In genomic region chr18:2515908-2516625, GRCh38 we compare ENCODE assay signal across 7 cellular contexts. TPM values are rescaled to one million over a fixed set of nuclear protein-coding genes. Genes with fewer than 3 reads are reported as not detected.
DNase-seq lines count a peak whose midpoint lies in the region; ATAC-seq and TF ChIP-seq lines count a peak whose summit lies in the region.

No MANE protein-coding gene starts in this region.

- peak; percentile 59 for ATAC-seq in GM18517 (IDR thresholded peaks at IDR 0.05; ENCODE audit: unreplicated experiment)
- ATAC-seq in HG03571 (IDR thresholded peaks at IDR 0.05; ENCODE audit: unreplicated experiment), result no peak

- TF ChIP-seq EP300 in ovary (IDR thresholded peaks at IDR 0.05), result no peak

- no peak overlapping the region for H4K12ac ChIP-seq in trophoblast cell (ENCODE audit: low read depth, low read length)

- H3K14ac ChIP-seq in trophoblast cell (ENCODE audit: low read length), result no peak overlapping the region

- DNase-seq in Jurkat, Clone E6-1 (ENCODE audit: low read depth, low spot score), result peak; percentile 18
- DNase-seq in astrocyte of the hippocampus (ENCODE audit: low read depth, low spot score) (peak; percentile 67), trophoblast cell (peak; percentile 82 to 94), ovary (no peak), RPMI8226 (no peak)

- no peak overlapping the region for H3K9ac ChIP-seq in trophoblast cell (ENCODE audit: low read length)

- H4K8ac ChIP-seq in trophoblast cell (ENCODE audit: low read depth, low read length), result no peak overlapping the region

- H3K79me2 ChIP-seq in trophoblast cell (ENCODE audit: control insufficient read depth, insufficient read depth, low read length, poor library complexity), result no peaks in the 10 kb centered on the region

- no peak overlapping the region for H3K18ac ChIP-seq in trophoblast cell (ENCODE audit: low read length)

- H3K79me1 ChIP-seq in trophoblast cell (ENCODE audit: low read length), result no peaks in the 10 kb centered on the region

- H3K27ac ChIP-seq in trophoblast cell (ENCODE audit: low read depth, low read length) (no peak overlapping the region), ovary (no peak overlapping the region)

- no peak for TF ChIP-seq CTCF in ovary (IDR thresholded peaks at IDR 0.05)

- intact Hi-C loops in ovary (cut with DNase I), result no loop called here

- no peak overlapping the region for H2BK12ac ChIP-seq in trophoblast cell (ENCODE audit: low read length)

- no peak overlapping the region for H3K23ac ChIP-seq in trophoblast cell (ENCODE audit: low read length)

- H2BK5ac ChIP-seq in trophoblast cell (ENCODE audit: low read depth, low read length, poor library complexity), result no peak overlapping the region

- H3K27me3 ChIP-seq in trophoblast cell (ENCODE audit: insufficient read depth, low read length) (no peaks in the 10 kb centered on the region), ovary (no peaks in the 10 kb centered on the region)

- H3K36me3 ChIP-seq in trophoblast cell (ENCODE audit: control insufficient read depth in 1 of 2, insufficient read depth in 2 of 2, low read length in 2 of 2) (no peaks in the 10 kb centered on the region), ovary (no peaks in the 10 kb centered on the region)

- H3K9me3 ChIP-seq in trophoblast cell (ENCODE audit: insufficient read depth, low read depth, low read length) (no peaks in the 10 kb centered on the region), ovary (no peaks in the 10 kb centered on the region)

- H3K4me3 ChIP-seq in Jurkat, Clone E6-1 (ENCODE audit: low read length), result no peak overlapping the region
- H3K4me3 ChIP-seq in trophoblast cell (ENCODE audit: low read depth, low read length) (no peak overlapping the region), ovary (no peak overlapping the region)

- H2AK5ac ChIP-seq in trophoblast cell (ENCODE audit: low read length), result no peak overlapping the region

- H2BK120ac ChIP-seq in trophoblast cell (ENCODE audit: insufficient read depth, low read length, poor library complexity), result no peak overlapping the region

- H2AFZ ChIP-seq in trophoblast cell (ENCODE audit: insufficient read depth, low read length, poor library complexity), result no peak overlapping the region

- H3K4me1 ChIP-seq in trophoblast cell (ENCODE audit: control insufficient read depth in 1 of 2, insufficient read depth in 2 of 2, low read length in 2 of 2) (peaks cover 2 to 3% of the 10 kb centered on the region in 2 experiments), ovary (ENCODE audit: insufficient read depth) (no peaks in the 10 kb centered on the region)

- H3K4me2 ChIP-seq in trophoblast cell (ENCODE audit: low read length), result no peak overlapping the region

- no CpG with 5 or more reads among the region's 5 CpGs for WGBS in trophoblast cell (ENCODE audit: extremely low coverage, insufficient coverage, insufficient read length)
- 75 to 88% (median 81%) methylated on average over 5 of the region's 5 CpGs for WGBS in ovary, 3 donors

- no peak overlapping the region for H4K91ac ChIP-seq in trophoblast cell (ENCODE audit: low read depth, low read length)

- no peak overlapping the region for H3K4ac ChIP-seq in trophoblast cell (ENCODE audit: low read depth, low read length)

- TF ChIP-seq POLR2A in ovary (IDR thresholded peaks at IDR 0.05), result no peak

RNA-seq across cellular contexts. Expression of gene METTL4, which starts 55.2 kb away (rescaled TPM):
- 11.7 TPM for polyA plus RNA-seq in Jurkat, Clone E6-1 (2012; ENCODE audit: insufficient read depth, insufficient read length)
- polyA plus RNA-seq in trophoblast cell (2013), result 7.5 and 8.0 TPM in 2 replicates
- total RNA-seq in ovary, result 10 to 100 TPM in 2 of 7 donors, 1 to 10 TPM in 5; 4.8 to 16.0 (median 8.7) TPM
- polyA plus RNA-seq in ovary, result 1 to 10 TPM; 7.0 to 8.2 TPM

RNA-seq across cellular contexts. Expression of gene NDC80, which starts 55.3 kb away (rescaled TPM):
- polyA plus RNA-seq in Jurkat, Clone E6-1 (2012; ENCODE audit: insufficient read depth, insufficient read length), result 52.8 TPM
- 20.3 and 21.3 TPM in 2 replicates for polyA plus RNA-seq in trophoblast cell (2013)
- total RNA-seq in ovary, result 1 to 10 TPM in 1 of 7 donors, under 1 TPM in 4, not detected in 2; 0.13 to 1.6 (median 0.34) TPM
- 1 to 10 TPM in 1 of 2 donors, under 1 TPM in 1; 0.57 to 2.5 TPM for polyA plus RNA-seq in ovary

Comparison
In these comparisons a context has a peak if more than half of its experiments do, and no peak if none do; other contexts are left out.
1. DNase-seq: peak in Jurkat, Clone E6-1 (single experiment), astrocyte of the hippocampus (single experiment) and trophoblast cell (2 of 2); none in ovary (0 of 5) and RPMI8226 (single experiment).